Comparison of ENCODE assay signal across 20 cellular contexts in the genomic region with DNA sequence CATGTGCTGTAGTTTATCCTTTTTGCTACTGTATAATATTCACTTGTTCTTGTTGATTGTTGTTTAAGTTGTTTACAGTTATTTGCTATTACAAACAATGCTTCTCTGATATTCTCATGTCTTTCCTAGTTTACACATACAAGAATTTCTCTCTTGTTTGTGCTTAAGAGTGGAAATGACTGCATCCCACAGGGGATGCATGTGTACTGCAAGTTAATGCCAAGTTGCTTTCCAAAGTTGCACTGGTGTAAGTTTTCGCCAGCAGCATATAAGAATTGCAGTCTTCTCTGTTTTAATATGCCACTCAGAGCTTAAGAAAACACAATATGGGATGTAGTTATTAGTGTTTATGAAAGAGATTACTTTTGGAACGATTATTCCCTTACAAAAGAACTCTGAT.
DNase-seq lines count a peak whose midpoint lies in the region; ATAC-seq and TF ChIP-seq lines count a peak whose summit lies in the region.
"Had no signal": no experiment of that assay in that cellular context is flagged by ENCODE, and none has a peak within 500 bp of the region (broad histone marks: within the 10 kb centered on the region; RNA-seq: fewer than 3 reads in every experiment).

No MANE protein-coding gene starts in this region.

- H4K20me1 ChIP-seq in Loucy (ENCODE audit: insufficient read depth, low read length, poor library complexity, severe bottlenecking), result no peaks in the 10 kb centered on the region

- intact Hi-C loops in CD8-positive, alpha-beta T cell (cut with DNase I, micrococcal nuclease), result no loop called here
- intact Hi-C loops in transverse colon (cut with DNase I; ENCODE audit: low total_unique reads) (no loop called here), uterus (cut with DNase I; ENCODE audit: low total_unique reads) (no loop called here)

- no peaks in the 10 kb centered on the region for H3K9me3 ChIP-seq in CD8-positive, alpha-beta T cell (ENCODE audit: low read length)
- H3K9me3 ChIP-seq in Loucy (ENCODE audit: insufficient read depth, low read depth, low read length) (no peaks in the 10 kb centered on the region), transverse colon (no peaks in the 10 kb centered on the region), uterus (no peaks in the 10 kb centered on the region)
- H3K9me3 ChIP-seq: gastroesophageal sphincter had no signal

- POLR2A ChIA-PET in CD8-positive, alpha-beta T cell (lab: Charles Lee), result interaction anchor here (0.5 to 2.2 kb wide), 2 partner anchors 96 to 834 kb away, joined by 3 to 6 read pairs; no protein-coding TSS in a partner anchor

- peaks cover 53% of the 10 kb centered on the region for H3K4me1 Mint-ChIP-seq in CD8-positive, alpha-beta T cell (ENCODE audit: low read depth)
- H3K4me1 Mint-ChIP-seq in chondrocyte (ENCODE audit: low read depth), result peaks cover 48% of the 10 kb centered on the region

- no peak for DNase-seq in CD8-positive, alpha-beta T cell
- DNase-seq in chondrocyte (ENCODE audit: low spot score) (no peak), kidney epithelial cell (ENCODE audit: low read depth) (no peak), transverse colon (no peak), uterus (no peak), activated gamma-delta T cell (lab: John Stamatoyannopoulos, UW) (no peak)
- DNase-seq: activated CD8-positive, alpha-beta T cell treated with anti-CD3 and anti-CD28 coated beads for 36 hours; activated naive CD8-positive, alpha-beta T cell treated with anti-CD3 and anti-CD28 coated beads, Interleukin-2, amount 10 ng/mL, durations not matched to agents 7 days and 5 days; central memory CD4-positive, alpha-beta T cell; EL; islet precursor cell; NCI-H2029 treated with DMSO at 0.1 percent for 48 hours; NCI-H526; PC-9; stimulated activated CD4-positive, alpha-beta T cell treated with anti-CD3 and anti-CD28 coated beads, Interleukin-2, amount 100 ng/mL, for 24 hours; substantia nigra had no signal

- H3K79me2 ChIP-seq in Loucy (ENCODE audit: insufficient read depth, low read length), result peaks cover 55% of the 10 kb centered on the region

- H3K27ac Mint-ChIP-seq in CD8-positive, alpha-beta T cell, result no peak overlapping the region
- no peak overlapping the region for H3K27ac Mint-ChIP-seq in chondrocyte (ENCODE audit: unreplicated experiment)
- H3K27ac Mint-ChIP-seq: activated naive CD8-positive, alpha-beta T cell treated with anti-CD3 and anti-CD28 coated beads, Interleukin-2, amount 10 ng/mL, durations not matched to agents 7 days and 5 days had no signal

- CTCF ChIA-PET in CD8-positive, alpha-beta T cell (lab: Charles Lee), result interaction anchor here (1.3 to 2.2 kb wide), 3 partner anchors 9 to 213 kb away, joined by 3 to 7 read pairs (median 4); no protein-coding TSS in a partner anchor

- TF ChIP-seq CTCF in CD8-positive, alpha-beta T cell (IDR thresholded peaks at IDR 0.05), result peak; percentile 19
- peak; percentile 47 for TF ChIP-seq CTCF in Loucy (conservative IDR thresholded peaks at IDR 0.05; ENCODE audit: low read length)
- TF ChIP-seq CTCF in chondrocyte (IDR thresholded peaks at IDR 0.05), result peak; percentile 61
- peak; percentile 13 for TF ChIP-seq CTCF in kidney epithelial cell (IDR thresholded peaks at IDR 0.05; ENCODE audit: insufficient read depth, low read length, poor library complexity, severe bottlenecking)
- no peak for TF ChIP-seq CTCF in transverse colon (IDR thresholded peaks at IDR 0.05)
- no peak for TF ChIP-seq CTCF in uterus (IDR thresholded peaks at IDR 0.05)

- no peaks in the 10 kb centered on the region for H3K9me2 ChIP-seq in Loucy (replicated peaks; ENCODE audit: low read depth, low read length)

- no peak for TF ChIP-seq EP300 in transverse colon (IDR thresholded peaks at IDR 0.05; ENCODE audit: low read depth)

- H3K36me3 Mint-ChIP-seq in CD8-positive, alpha-beta T cell, result peaks cover 18% of the 10 kb centered on the region
- H3K36me3 Mint-ChIP-seq in chondrocyte (ENCODE audit: low read depth), result no peaks in the 10 kb centered on the region

- no peaks in the 10 kb centered on the region for H3K36me3 ChIP-seq in CD8-positive, alpha-beta T cell (ENCODE audit: insufficient read depth, low read length)
- H3K36me3 ChIP-seq in Loucy (ENCODE audit: insufficient read depth, low read length) (peaks cover 9% of the 10 kb centered on the region; the same call in 1 of the 2 replicates), kidney epithelial cell (ENCODE audit: control insufficient read depth, insufficient read depth, low read length) (no peaks in the 10 kb centered on the region), transverse colon (no peaks in the 10 kb centered on the region), uterus (no peaks in the 10 kb centered on the region)
- H3K36me3 ChIP-seq: gastroesophageal sphincter had no signal

- H3K27ac ChIP-seq in CD8-positive, alpha-beta T cell (ENCODE audit: low read depth, low read length), result no peak overlapping the region
- H3K27ac ChIP-seq in transverse colon, result no peak overlapping the region
- no peak overlapping the region for H3K27ac ChIP-seq in uterus
- H3K27ac ChIP-seq: gastroesophageal sphincter, PC-9, VCaP had no signal

- TF ChIP-seq POLR2A in transverse colon (IDR thresholded peaks at IDR 0.05), result no peak
- TF ChIP-seq POLR2A in uterus (IDR thresholded peaks at IDR 0.05), result no peak

- H3K27me3 ChIP-seq in CD8-positive, alpha-beta T cell (ENCODE audit: insufficient read depth, low read length), result no peaks in the 10 kb centered on the region
- no peaks in the 10 kb centered on the region for H3K27me3 ChIP-seq in Loucy (ENCODE audit: insufficient read depth, low read length, poor library complexity, severe bottlenecking)
- H3K27me3 ChIP-seq in kidney epithelial cell (ENCODE audit: control insufficient read depth, insufficient read depth, low read length), result no peaks in the 10 kb centered on the region
- no peaks in the 10 kb centered on the region for H3K27me3 ChIP-seq in transverse colon
- no peaks in the 10 kb centered on the region for H3K27me3 ChIP-seq in uterus
- H3K27me3 ChIP-seq: gastroesophageal sphincter had no signal

- no peaks in the 10 kb centered on the region for H3K9me3 Mint-ChIP-seq in CD8-positive, alpha-beta T cell
- H3K9me3 Mint-ChIP-seq in chondrocyte (ENCODE audit: low read depth), result peaks cover 3% of the 10 kb centered on the region

- WGBS in transverse colon (ENCODE audit: low coverage in 1 of 2), 2 donors, result 78 to 81% methylated on average over 2 of the region's 2 CpGs

- no peak overlapping the region for H3K4me3 Mint-ChIP-seq in CD8-positive, alpha-beta T cell
- H3K4me3 Mint-ChIP-seq in chondrocyte (ENCODE audit: unreplicated experiment), result no peak overlapping the region
- H3K4me3 Mint-ChIP-seq: activated CD8-positive, alpha-beta T cell treated with anti-CD3 and anti-CD28 coated beads for 36 hours; activated naive CD8-positive, alpha-beta T cell treated with anti-CD3 and anti-CD28 coated beads, Interleukin-2, amount 10 ng/mL, durations not matched to agents 7 days and 5 days had no signal

- H2AFZ ChIP-seq in Loucy (ENCODE audit: low read length), result no peak overlapping the region
- H2AFZ ChIP-seq: PC-9 had no signal

- H3K4me3 ChIP-seq in CD8-positive, alpha-beta T cell (ENCODE audit: low read depth, low read length), result no peak overlapping the region
- H3K4me3 ChIP-seq in Loucy (ENCODE audit: low read length, poor library complexity, severe bottlenecking), result no peak overlapping the region
- H3K4me3 ChIP-seq in kidney epithelial cell (ENCODE audit: low read depth, low read length), result no peak overlapping the region
- no peak overlapping the region for H3K4me3 ChIP-seq in transverse colon
- no peak overlapping the region for H3K4me3 ChIP-seq in uterus
- H3K4me3 ChIP-seq: gastroesophageal sphincter, PC-9 had no signal

- peaks cover 7% of the 10 kb centered on the region for H3K4me1 ChIP-seq in CD8-positive, alpha-beta T cell (ENCODE audit: insufficient read depth, low read length)
- peaks cover 18% of the 10 kb centered on the region for H3K4me1 ChIP-seq in Loucy (ENCODE audit: insufficient read depth, low read length, poor library complexity, severe bottlenecking)
- H3K4me1 ChIP-seq in transverse colon, result peaks cover 0 to 6% (median 0%) of the 10 kb centered on the region in 4 donors
- H3K4me1 ChIP-seq in uterus, result no peaks in the 10 kb centered on the region

- in situ Hi-C loops in transverse colon (cut with MboI; ENCODE audit: low pct_ligation_motif_present in 1 of 4, low pct_unique_long_range_greater_than_20kb in 1 of 4, low sequenced_read_pairs in 3 of 4), result no loop called here

- ATAC-seq in CD8-positive, alpha-beta T cell, result no peak
- no peak for ATAC-seq in GM18858 (IDR thresholded peaks at IDR 0.05; ENCODE audit: unreplicated experiment)
- ATAC-seq: gastroesophageal sphincter had no signal

- no peaks in the 10 kb centered on the region for H3K27me3 Mint-ChIP-seq in CD8-positive, alpha-beta T cell (ENCODE audit: low read depth)
- no peaks in the 10 kb centered on the region for H3K27me3 Mint-ChIP-seq in chondrocyte (ENCODE audit: low read depth)
- H3K27me3 Mint-ChIP-seq: activated CD8-positive, alpha-beta T cell treated with anti-CD3 and anti-CD28 coated beads for 36 hours; activated naive CD8-positive, alpha-beta T cell treated with anti-CD3 and anti-CD28 coated beads, Interleukin-2, amount 10 ng/mL, durations not matched to agents 7 days and 5 days had no signal

- H3K4me2 ChIP-seq in Loucy (ENCODE audit: low read depth, low read length, poor library complexity, severe bottlenecking), result no peak overlapping the region
- H3K4me2 ChIP-seq: PC-9 had no signal

- no peaks in the 10 kb centered on the region for H3F3A ChIP-seq in Loucy (ENCODE audit: low read depth)

- H3K9ac ChIP-seq in Loucy (ENCODE audit: low read depth, low read length, poor library complexity, severe bottlenecking), result no peak overlapping the region

Comparison
In these comparisons a context has a peak if more than half of its experiments do, and no peak if none do; other contexts are left out.
1. CTCF ChIP-seq: peak in CD8-positive, alpha-beta T cell (single experiment), Loucy (single experiment), chondrocyte (single experiment) and kidney epithelial cell (single experiment); none in transverse colon (0 of 5) and uterus (0 of 4).